Comparison of ENCODE assay signal across 19 cellular contexts in the genomic region with DNA sequence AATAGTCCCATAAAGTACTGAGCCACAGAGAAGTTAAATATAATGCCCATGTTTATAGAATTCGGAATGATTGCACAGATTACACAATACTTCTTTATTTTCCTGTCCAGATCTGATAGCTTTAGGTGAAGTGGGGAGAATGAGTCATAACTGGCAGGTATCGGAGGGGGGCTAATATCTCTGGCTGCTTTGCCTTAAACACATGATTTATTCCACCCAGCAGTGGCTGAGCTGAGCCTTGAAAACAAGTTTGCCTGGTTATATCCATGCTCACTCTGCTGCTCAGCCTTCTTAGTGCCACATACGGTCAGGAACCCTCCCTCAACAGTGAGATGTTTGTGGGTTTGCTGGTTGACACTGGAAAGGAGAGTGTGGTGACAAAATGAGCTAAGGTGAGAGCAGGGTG.
DNase-seq lines count a peak whose midpoint lies in the region; ATAC-seq, FAIRE-seq and TF ChIP-seq lines count a peak whose summit lies in the region.
"Had no signal": no experiment of that assay in that cellular context is flagged by ENCODE, and none has a peak within 500 bp of the region (broad histone marks: within the 10 kb centered on the region; RNA-seq: fewer than 3 reads in every experiment).

No MANE protein-coding gene starts in this region.

- WGBS in prostate gland = 28% methylated on average over 3 of the region's 3 CpGs

- FAIRE-seq in GM12891 (lab: Jason Lieb, UNC) = peak; percentile 9

- intact Hi-C loops in PC-3 (cut with micrococcal nuclease) = loop anchor here (1.0 to 10.0 kb wide), 3 partner anchors 39 to 215 kb away; no protein-coding TSS in a partner anchor
- intact Hi-C loops in prostate gland (cut with DNase I) = no loop called here
- intact Hi-C loops in left ventricle myocardium inferior (cut with micrococcal nuclease) = no loop called here

- TF ChIP-seq CTCF in PC-3 (conservative IDR thresholded peaks at IDR 0.05; ENCODE audit: low read depth, low read length) (no peak), prostate gland (IDR thresholded peaks at IDR 0.05) (no peak), left ventricle myocardium inferior (IDR thresholded peaks at IDR 0.05; ENCODE audit: borderline replicate concordance) (no peak)

- H3K27me3 ChIP-seq in PC-3 (ENCODE audit: low read length) (no peaks in the 10 kb centered on the region), prostate gland (replicated peaks; ENCODE audit: insufficient read depth) (no peaks in the 10 kb centered on the region), left ventricle myocardium inferior (ENCODE audit: low read depth) (peaks cover 24% of the 10 kb centered on the region)
- H3K27me3 ChIP-seq: brain microvascular endothelial cell, tibial nerve had no signal

- H4K20me1 ChIP-seq in PC-3 (ENCODE audit: low read length) = no peaks in the 10 kb centered on the region

- no peak overlapping the region; the same call in 1 of the 2 replicates for H3K4me3 ChIP-seq in PC-3 (ENCODE audit: low read length)
- no peak overlapping the region for H3K4me3 ChIP-seq in prostate gland
- H3K4me3 ChIP-seq in left ventricle myocardium inferior = no peak overlapping the region
- H3K4me3 ChIP-seq: tibial nerve had no signal

- H2AFZ ChIP-seq in PC-3 (ENCODE audit: low read length) = no peak overlapping the region

- H3K27ac ChIP-seq in PC-3 (ENCODE audit: low read length) (peak overlapping the region; percentile 94), prostate gland (peak overlapping the region in 1 of 2 donors; percentile 18), left ventricle myocardium inferior (replicated peaks) (no peak overlapping the region)
- H3K27ac ChIP-seq: brain microvascular endothelial cell, tibial nerve had no signal

- CTCF ChIA-PET in PC-3 (lab: Charles Lee) = no interaction called here

- H3K9me2 ChIP-seq in PC-3 (replicated peaks; ENCODE audit: low read length) = no peaks in the 10 kb centered on the region

- H3K9me3 ChIP-seq in PC-3 (ENCODE audit: low read length) = no peaks in the 10 kb centered on the region
- H3K9me3 ChIP-seq in prostate gland = no peaks in the 10 kb centered on the region
- H3K9me3 ChIP-seq in left ventricle myocardium inferior (replicated peaks) = no peaks in the 10 kb centered on the region
- H3K9me3 ChIP-seq: tibial nerve had no signal

- BruUV-seq in PC-3 (replicated peaks; lab: Mats Ljungman, UMichigan) = no TSS peak

- H3K4me1 ChIP-seq in PC-3 (ENCODE audit: insufficient read depth, low read length) (peaks cover 35% of the 10 kb centered on the region), prostate gland (replicated peaks) (no peaks in the 10 kb centered on the region), left ventricle myocardium inferior (no peaks in the 10 kb centered on the region)

- H3K79me2 ChIP-seq in PC-3 (ENCODE audit: low read length) = no peaks in the 10 kb centered on the region

- POLR2A ChIA-PET in PC-3 (lab: Charles Lee; ENCODE audit: unreplicated experiment) = interaction anchor here (0.6 kb wide), 1 partner anchor 35 kb away, joined by 3 read pairs; no protein-coding TSS in a partner anchor

- no peak for TF ChIP-seq POLR2A in GM12891 (IDR thresholded peaks at IDR 0.05; ENCODE audit: low read depth, low read length)
- no peak for TF ChIP-seq POLR2A in prostate gland (IDR thresholded peaks at IDR 0.05)

- H3K4me2 ChIP-seq in PC-3 (ENCODE audit: low read length) = peak overlapping the region; percentile 63

- ATAC-seq in PC-3 (peak; percentile 88), esophagus mucosa (peak; percentile 94), GM18517 (IDR thresholded peaks at IDR 0.05; ENCODE audit: unreplicated experiment) (no peak)
- ATAC-seq: sciatic nerve had no signal

- H3K36me3 ChIP-seq in PC-3 (ENCODE audit: low read depth, low read length) = no peaks in the 10 kb centered on the region
- no peaks in the 10 kb centered on the region for H3K36me3 ChIP-seq in prostate gland
- H3K36me3 ChIP-seq in left ventricle myocardium inferior = no peaks in the 10 kb centered on the region
- H3K36me3 ChIP-seq: brain microvascular endothelial cell, tibial nerve had no signal

- no peaks in the 10 kb centered on the region for H3F3A ChIP-seq in PC-3 (ENCODE audit: low read length, unreplicated experiment)

- no peak for DNase-seq in GM12891 (ENCODE audit: insufficient read length, low spot score)
- peak; percentile 88 for DNase-seq in PC-3
- peak; percentile 80 for DNase-seq in prostate gland (ENCODE audit: low spot score)
- no peak for DNase-seq in stimulated activated CD4-positive, alpha-beta T cell treated with anti-CD3 and anti-CD28 coated beads, Interleukin-4, amount 100 ng/mL, for 1 hour
- DNase-seq in left ventricle myocardium inferior = no peak
- no peak for DNase-seq in NCI-H2029 treated with DMSO at 0.1 percent for 48 hours (lab: John Stamatoyannopoulos, UW)
- DNase-seq: activated CD4-positive, alpha-beta T cell treated with anti-CD3 and anti-CD28 coated beads for 4 hours; brain microvascular endothelial cell; effector CD4-positive, alpha-beta T cell; H7; KBM-7; NCI-H524; RPMI8226; stimulated activated CD4-positive, alpha-beta T cell treated with anti-CD3 and anti-CD28 coated beads, Interleukin-2, amount 100 ng/mL, for 24 hours; stimulated activated CD8-positive, alpha-beta memory T cell treated with anti-CD3 and anti-CD28 coated beads, Interleukin-4, amount 100 ng/mL, for 48 hours had no signal

- peak overlapping the region; percentile 53 for H3K9ac ChIP-seq in PC-3 (ENCODE audit: low read length)

TF ChIP-seq in GM12891, 5 proteins besides CTCF, POLR2A, EP300 and RAD21:
- TF ChIP-seq SPI1 (IDR thresholded peaks at IDR 0.05; ENCODE audit: low read depth, low read length) = no peak
TF ChIP-seq in GM12891: peak in this region for 0.

Comparison
In these comparisons a context has a peak if more than half of its experiments do, and no peak if none do; other contexts are left out.
1. DNase-seq: peak in PC-3 (single experiment) and prostate gland (single experiment); none in GM12891 (single experiment), stimulated activated CD4-positive, alpha-beta T cell treated with anti-CD3 and anti-CD28 coated beads, Interleukin-4, amount 100 ng/mL, for 1 hour (single experiment), left ventricle myocardium inferior (single experiment) and NCI-H2029 treated with DMSO at 0.1 percent for 48 hours (single experiment).